ENCODE assay signal across 25 cellular contexts in genomic region chr6:44701038-44701636, GRCh38.
DNase-seq lines count a peak whose midpoint lies in the region; ATAC-seq, FAIRE-seq and TF ChIP-seq lines count a peak whose summit lies in the region.
"Had no signal": no experiment of that assay in that cellular context is flagged by ENCODE, and none has a peak within 500 bp of the region (broad histone marks: within the 10 kb centered on the region; RNA-seq: fewer than 3 reads in every experiment).

No MANE protein-coding gene starts in this region.

- peaks cover 0 to 5% (median 2%) of the 10 kb centered on the region in 4 donors for H3K4me1 ChIP-seq in esophagus muscularis mucosa
- H3K4me1 ChIP-seq: left lung, Peyer's patch, upper lobe of right lung had no signal

- no peaks in the 10 kb centered on the region for H3K9me3 ChIP-seq in esophagus muscularis mucosa
- H3K9me3 ChIP-seq: left lung, Peyer's patch, sigmoid colon, upper lobe of right lung had no signal

- TF ChIP-seq CTCF in esophagus muscularis mucosa (IDR thresholded peaks at IDR 0.05): no peak

- POLR2A ChIA-PET in activated CD4-positive, alpha-beta T cell treated with anti-CD3 and anti-CD28 coated beads for 36 hours (lab: Charles Lee): no interaction called here

- no peak for TF ChIP-seq POLR2A in esophagus muscularis mucosa (IDR thresholded peaks at IDR 0.05; ENCODE audit: low read depth)

- peaks cover 21% of the 10 kb centered on the region for H3K4me1 Mint-ChIP-seq in activated CD4-positive, alpha-beta T cell treated with anti-CD3 and anti-CD28 coated beads for 36 hours
- H3K4me1 Mint-ChIP-seq in stimulated activated naive CD8-positive, alpha-beta T cell treated with anti-CD3 and anti-CD28 coated beads, Interleukin-15, Interleukin-2, amounts not matched to agents 100 ng/mL and 50 ng/mL, for 24 hours (ENCODE audit: low read depth): peaks cover 34% of the 10 kb centered on the region
- H3K4me1 Mint-ChIP-seq in stimulated activated naive CD8-positive, alpha-beta T cell treated with anti-CD3 and anti-CD28 coated beads, Interleukin-15, amount 100 ng/mL, for 72 hours: peaks cover 11% of the 10 kb centered on the region
- H3K4me1 Mint-ChIP-seq: immature natural killer cell, nephron had no signal

- no peak overlapping the region for H3K27ac Mint-ChIP-seq in activated CD4-positive, alpha-beta T cell treated with anti-CD3 and anti-CD28 coated beads for 36 hours
- peak overlapping the region; percentile 49 for H3K27ac Mint-ChIP-seq in stimulated activated naive CD8-positive, alpha-beta T cell treated with anti-CD3 and anti-CD28 coated beads, Interleukin-15, Interleukin-2, amounts not matched to agents 100 ng/mL and 50 ng/mL, for 24 hours
- no peak overlapping the region for H3K27ac Mint-ChIP-seq in stimulated activated naive CD8-positive, alpha-beta T cell treated with anti-CD3 and anti-CD28 coated beads, Interleukin-15, amount 100 ng/mL, for 72 hours
- H3K27ac Mint-ChIP-seq: CD8-positive, alpha-beta T cell; immature natural killer cell had no signal

- H3K27me3 Mint-ChIP-seq in activated CD4-positive, alpha-beta T cell treated with anti-CD3 and anti-CD28 coated beads for 36 hours: no peaks in the 10 kb centered on the region
- no peaks in the 10 kb centered on the region for H3K27me3 Mint-ChIP-seq in stimulated activated naive CD8-positive, alpha-beta T cell treated with anti-CD3 and anti-CD28 coated beads, Interleukin-15, Interleukin-2, amounts not matched to agents 100 ng/mL and 50 ng/mL, for 24 hours
- no peaks in the 10 kb centered on the region for H3K27me3 Mint-ChIP-seq in stimulated activated naive CD8-positive, alpha-beta T cell treated with anti-CD3 and anti-CD28 coated beads, Interleukin-15, amount 100 ng/mL, for 72 hours

- H3K4me3 Mint-ChIP-seq in activated CD4-positive, alpha-beta T cell treated with anti-CD3 and anti-CD28 coated beads for 36 hours: no peak overlapping the region
- H3K4me3 Mint-ChIP-seq in stimulated activated naive CD8-positive, alpha-beta T cell treated with anti-CD3 and anti-CD28 coated beads, Interleukin-15, Interleukin-2, amounts not matched to agents 100 ng/mL and 50 ng/mL, for 24 hours: no peak overlapping the region
- H3K4me3 Mint-ChIP-seq in stimulated activated naive CD8-positive, alpha-beta T cell treated with anti-CD3 and anti-CD28 coated beads, Interleukin-15, amount 100 ng/mL, for 72 hours: no peak overlapping the region
- H3K4me3 Mint-ChIP-seq: CD8-positive, alpha-beta T cell; immature natural killer cell; nephron had no signal

- FAIRE-seq in urothelium cell line (lab: Jason Lieb, UNC): peak; percentile 42

- peak; percentile 57 for ATAC-seq in activated CD4-positive, alpha-beta T cell treated with anti-CD3 and anti-CD28 coated beads for 36 hours
- no peak for ATAC-seq in stimulated activated naive CD8-positive, alpha-beta T cell treated with anti-CD3 and anti-CD28 coated beads, Interleukin-15, amount 100 ng/mL, for 72 hours
- ATAC-seq in GM18909 (IDR thresholded peaks at IDR 0.05; ENCODE audit: poor library complexity, unreplicated experiment) (no peak), GM21447 (IDR thresholded peaks at IDR 0.05; ENCODE audit: unreplicated experiment) (no peak)
- ATAC-seq: CD8-positive, alpha-beta T cell; left lung; upper lobe of right lung had no signal

- no peaks in the 10 kb centered on the region for H3K36me3 ChIP-seq in esophagus muscularis mucosa
- H3K36me3 ChIP-seq: left lung, Peyer's patch, sigmoid colon, upper lobe of right lung had no signal

- no peaks in the 10 kb centered on the region for H3K36me3 Mint-ChIP-seq in activated CD4-positive, alpha-beta T cell treated with anti-CD3 and anti-CD28 coated beads for 36 hours (ENCODE audit: low read depth)
- H3K36me3 Mint-ChIP-seq in stimulated activated naive CD8-positive, alpha-beta T cell treated with anti-CD3 and anti-CD28 coated beads, Interleukin-15, Interleukin-2, amounts not matched to agents 100 ng/mL and 50 ng/mL, for 24 hours (ENCODE audit: low read depth): no peaks in the 10 kb centered on the region
- H3K36me3 Mint-ChIP-seq: CD8-positive, alpha-beta T cell; immature natural killer cell had no signal

- CTCF ChIA-PET in activated CD4-positive, alpha-beta T cell treated with anti-CD3 and anti-CD28 coated beads for 36 hours (lab: Charles Lee): no interaction called here

- H3K9me3 Mint-ChIP-seq in activated CD4-positive, alpha-beta T cell treated with anti-CD3 and anti-CD28 coated beads for 36 hours (ENCODE audit: low read depth): no peaks in the 10 kb centered on the region
- peaks cover 4% of the 10 kb centered on the region for H3K9me3 Mint-ChIP-seq in stimulated activated naive CD8-positive, alpha-beta T cell treated with anti-CD3 and anti-CD28 coated beads, Interleukin-15, Interleukin-2, amounts not matched to agents 100 ng/mL and 50 ng/mL, for 24 hours
- H3K9me3 Mint-ChIP-seq in stimulated activated naive CD8-positive, alpha-beta T cell treated with anti-CD3 and anti-CD28 coated beads, Interleukin-15, amount 100 ng/mL, for 72 hours: peaks cover 5 to 8% of the 10 kb centered on the region in 2 donors
- H3K9me3 Mint-ChIP-seq: CD8-positive, alpha-beta T cell had no signal

- no peak for TF ChIP-seq EP300 in esophagus muscularis mucosa (IDR thresholded peaks at IDR 0.05)

- 82% methylated on average over 11 of the region's 11 CpGs for WGBS in esophagus muscularis mucosa

- DNase-seq in activated CD4-positive, alpha-beta T cell treated with anti-CD3 and anti-CD28 coated beads for 36 hours: peak; percentile 24
- DNase-seq in activated CD4-positive, alpha-beta T cell treated with anti-CD3 and anti-CD28 coated beads, Interleukin-2, amount 50 U/mL, for 1 hour: no peak
- DNase-seq in stimulated activated naive CD8-positive, alpha-beta T cell treated with anti-CD3 and anti-CD28 coated beads, Interleukin-15, amount 100 ng/mL, for 72 hours: no peak
- DNase-seq in esophagus muscularis mucosa (ENCODE audit: extremely low spot score) (peak; percentile 70), urothelium cell line (ENCODE audit: low spot score) (no peak)
- DNase-seq: 8988T; CD8-positive, alpha-beta T cell; DMS 273 treated with DMSO at 0.1 percent for 48 hours; effector CD8-positive, alpha-beta T cell; foreskin melanocyte; immature natural killer cell; Karpas-422; left lung; midbrain; NCI-H1436 treated with DMSO at 0.1 percent for 48 hours; NCI-H510A treated with DMSO at 0.1 percent for 48 hours; Peyer's patch; SIG-M5; sigmoid colon; SW 1271; upper lobe of right lung had no signal

- intact Hi-C loops in activated CD4-positive, alpha-beta T cell treated with anti-CD3 and anti-CD28 coated beads for 36 hours (cut with DNase I, micrococcal nuclease): no loop called here
- intact Hi-C loops in esophagus muscularis mucosa (cut with DNase I): no loop called here

- H3K27me3 ChIP-seq in esophagus muscularis mucosa: no peaks in the 10 kb centered on the region
- H3K27me3 ChIP-seq: left lung, Peyer's patch, sigmoid colon, upper lobe of right lung had no signal

- no peak overlapping the region for H3K4me3 ChIP-seq in esophagus muscularis mucosa
- H3K4me3 ChIP-seq: left lung, Peyer's patch, sigmoid colon, upper lobe of right lung had no signal

- H3K27ac ChIP-seq in esophagus muscularis mucosa (replicated peaks in 1 of 4): no peak overlapping the region
- H3K27ac ChIP-seq: left lung, Peyer's patch, sigmoid colon, upper lobe of right lung had no signal

Comparison
In these comparisons a context has a peak if more than half of its experiments do, and no peak if none do; other contexts are left out.
1. DNase-seq: peak in activated CD4-positive, alpha-beta T cell treated with anti-CD3 and anti-CD28 coated beads for 36 hours (single experiment) and esophagus muscularis mucosa (single experiment); none in activated CD4-positive, alpha-beta T cell treated with anti-CD3 and anti-CD28 coated beads, Interleukin-2, amount 50 U/mL, for 1 hour (single experiment), stimulated activated naive CD8-positive, alpha-beta T cell treated with anti-CD3 and anti-CD28 coated beads, Interleukin-15, amount 100 ng/mL, for 72 hours (0 of 2) and urothelium cell line (single experiment).